Comparison of ENCODE assay signal across 8 cellular contexts in genomic region chr10:29409241-29410051, GRCh38.
DNase-seq lines count a peak whose midpoint lies in the region; ATAC-seq lines count a peak whose summit lies in the region.

No MANE protein-coding gene starts in this region.

- H3K9ac ChIP-seq in duodenal mucosa (ENCODE audit: low read depth in 1 of 2, low read length in 2 of 2), result peak overlapping the region; percentile 64 to 76

- no peaks in the 10 kb centered on the region for H3K36me3 ChIP-seq in duodenal mucosa (ENCODE audit: control insufficient read depth in 1 of 2, insufficient read depth in 2 of 2, low read length in 2 of 2)

- H3K4me3 Mint-ChIP-seq in stimulated activated memory B cell treated with anti-CD40 and anti-IgM and Interleukin-4, amounts not matched to agents 10 μg/mL and 1 μg/mL and 100 μg/mL, for 72 hours, result peak overlapping the region; percentile 94

- peak; percentile 59 for DNase-seq in 8988T
- peak; percentile 16 for DNase-seq in NCI-H2196 (lab: John Stamatoyannopoulos, UW; ENCODE audit: unreplicated experiment)
- peak; percentile 11 to 13 for DNase-seq in activated CD4-positive, alpha-beta T cell treated with anti-CD3 and anti-CD28 coated beads, Interleukin-2, amount 50 U/mL, for 4 hours
- DNase-seq in medulla oblongata (ENCODE audit: extremely low spot score), result peak; percentile 81

- no peaks in the 10 kb centered on the region for H3K27me3 ChIP-seq in duodenal mucosa (ENCODE audit: control insufficient read depth in 1 of 2, insufficient read depth in 2 of 2, low read length in 2 of 2)

- peaks cover 10% of the 10 kb centered on the region for H3K4me1 Mint-ChIP-seq in stimulated activated memory B cell treated with anti-CD40 and anti-IgM and Interleukin-4, amounts not matched to agents 10 μg/mL and 1 μg/mL and 100 μg/mL, for 72 hours

- no peaks in the 10 kb centered on the region for H3K27me3 Mint-ChIP-seq in stimulated activated memory B cell treated with anti-CD40 and anti-IgM and Interleukin-4, amounts not matched to agents 10 μg/mL and 1 μg/mL and 100 μg/mL, for 72 hours

- H3K4me1 ChIP-seq in duodenal mucosa (ENCODE audit: control insufficient read depth in 1 of 2, insufficient read depth in 2 of 2, low read length in 2 of 2), result peaks cover 15 to 20% of the 10 kb centered on the region in 2 donors

- peak overlapping the region; percentile 82 for H3K27ac Mint-ChIP-seq in stimulated activated memory B cell treated with anti-CD40 and anti-IgM and Interleukin-4, amounts not matched to agents 10 μg/mL and 1 μg/mL and 100 μg/mL, for 72 hours

- H3K4me3 ChIP-seq in duodenal mucosa (ENCODE audit: low read depth in 1 of 2, low read length in 2 of 2), result peak overlapping the region; percentile 77 to 89

- ATAC-seq in GM18508 (IDR thresholded peaks at IDR 0.05; ENCODE audit: insufficient read depth, unreplicated experiment), result peak; percentile 38
- peak; percentile 55 for ATAC-seq in HG02973 (IDR thresholded peaks at IDR 0.05; ENCODE audit: unreplicated experiment)
- ATAC-seq in stimulated activated memory B cell treated with anti-CD40 and anti-IgM and Interleukin-4, amounts not matched to agents 10 μg/mL and 1 μg/mL and 100 μg/mL, for 72 hours, result peak; percentile 81

- peaks cover 0 to 5% of the 10 kb centered on the region in 2 donors for H3K9me3 ChIP-seq in duodenal mucosa (ENCODE audit: control insufficient read depth in 1 of 2, low read length in 2 of 2)

- H3K27ac ChIP-seq in duodenal mucosa (ENCODE audit: low read depth, low read length), result peak overlapping the region; percentile 91

- H3K9me3 Mint-ChIP-seq in stimulated activated memory B cell treated with anti-CD40 and anti-IgM and Interleukin-4, amounts not matched to agents 10 μg/mL and 1 μg/mL and 100 μg/mL, for 72 hours, result peaks cover 2% of the 10 kb centered on the region

- H3K36me3 Mint-ChIP-seq in stimulated activated memory B cell treated with anti-CD40 and anti-IgM and Interleukin-4, amounts not matched to agents 10 μg/mL and 1 μg/mL and 100 μg/mL, for 72 hours, result no peaks in the 10 kb centered on the region

Comparison
In these comparisons a context has a peak if more than half of its experiments do, and no peak if none do; other contexts are left out.
1. Peak in every context shown above with its lines: DNase-seq, ATAC-seq, H3K4me3 ChIP-seq and H3K27ac ChIP-seq.
2. DNase-seq: peak in every context shown above with its lines; median percentile 81 in medulla oblongata; 59 in 8988T; 16 in NCI-H2196; 12 in activated CD4-positive, alpha-beta T cell treated with anti-CD3 and anti-CD28 coated beads, Interleukin-2, amount 50 U/mL, for 4 hours.